ENCODE assay signal across 8 cellular contexts in the genomic region with DNA sequence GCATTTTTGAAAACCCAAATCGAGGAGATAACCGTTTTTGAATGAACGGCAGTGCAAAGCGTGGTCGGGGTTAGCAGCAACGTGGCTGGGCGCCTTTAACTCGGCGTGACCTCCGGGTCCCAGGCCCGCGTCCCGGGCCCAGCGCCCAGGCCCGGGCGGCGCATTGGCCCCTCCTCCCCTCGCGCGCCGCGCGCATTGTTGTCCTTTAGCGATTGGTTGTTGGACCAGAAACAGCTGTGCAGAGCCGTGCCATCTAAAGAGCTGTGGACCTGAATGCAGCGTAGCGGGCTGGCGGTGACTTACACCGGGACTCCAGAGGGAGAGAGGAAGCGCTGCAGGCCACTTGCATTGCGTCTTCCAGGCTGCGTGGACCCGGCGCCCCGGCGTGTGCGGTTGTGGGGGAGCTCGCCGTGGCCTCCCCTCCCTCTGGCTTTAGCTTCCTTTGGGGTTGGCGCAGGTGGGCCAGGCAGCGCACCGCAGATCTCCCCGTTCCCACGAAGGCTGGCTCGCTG. TPM values are rescaled to one million over a fixed set of nuclear protein-coding genes. Genes with fewer than 3 reads are reported as not detected.
A peak's percentile ranks its signal among the peaks of the same experiment; 100 is the strongest.
DNase-seq lines count a peak whose midpoint lies in the region; ATAC-seq and TF ChIP-seq lines count a peak whose summit lies in the region.

A gene with protein sequence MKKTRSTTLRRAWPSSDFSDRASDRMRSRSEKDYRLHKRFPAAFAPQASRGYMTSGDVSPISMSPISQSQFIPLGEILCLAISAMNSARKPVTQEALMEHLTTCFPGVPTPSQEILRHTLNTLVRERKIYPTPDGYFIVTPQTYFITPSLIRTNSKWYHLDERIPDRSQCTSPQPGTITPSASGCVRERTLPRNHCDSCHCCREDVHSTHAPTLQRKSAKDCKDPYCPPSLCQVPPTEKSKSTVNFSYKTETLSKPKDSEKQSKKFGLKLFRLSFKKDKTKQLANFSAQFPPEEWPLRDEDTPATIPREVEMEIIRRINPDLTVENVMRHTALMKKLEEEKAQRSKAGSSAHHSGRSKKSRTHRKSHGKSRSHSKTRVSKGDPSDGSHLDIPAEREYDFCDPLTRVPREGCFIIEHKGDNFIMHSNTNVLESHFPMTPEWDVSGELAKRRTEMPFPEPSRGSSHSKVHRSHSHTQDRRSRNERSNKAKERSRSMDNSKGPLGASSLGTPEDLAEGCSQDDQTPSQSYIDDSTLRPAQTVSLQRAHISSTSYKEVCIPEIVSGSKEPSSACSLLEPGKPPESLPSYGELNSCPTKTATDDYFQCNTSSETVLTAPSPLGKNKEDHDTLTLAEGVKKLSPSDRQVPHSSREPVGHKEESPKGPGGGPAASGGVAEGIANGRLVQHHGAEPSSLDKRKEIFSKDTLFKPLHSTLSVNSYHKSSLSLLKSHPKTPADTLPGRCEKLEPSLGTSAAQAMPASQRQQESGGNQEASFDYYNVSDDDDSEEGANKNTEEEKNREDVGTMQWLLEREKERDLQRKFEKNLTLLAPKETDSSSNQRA (N-terminal part only) (plus strand): TSS at position 227 of the 512 bp plus-strand sequence. CDS start 1,484 bp downstream, outside the sequence.

- 0 to 2% methylated on average over 36 to 42 of the region's 45 CpGs for WGBS in mesodermal cell (ENCODE audit: insufficient coverage in 2 of 2), 2 experiments

- H3K27me3 ChIP-seq in thoracic aorta (replicated peaks; ENCODE audit: insufficient read depth): no peaks in the 10 kb centered on the region

- H3K4me3 ChIP-seq in epithelial cell of proximal tubule (ENCODE audit: low read depth, low read length) (peak within 1 kb of the TSS; percentile 67), mesodermal cell (ENCODE audit: extremely low read depth, insufficient read depth, low read length, poor library complexity, severe bottlenecking) (peak within 1 kb of the TSS; percentile 60), thoracic aorta (peak within 1 kb of the TSS; percentile 89)

- DNase-seq in Ammon's horn (ENCODE audit: low spot score): peak; percentile 92
- peak; percentile 49 for DNase-seq in HuH-7 (ENCODE audit: low spot score)
- peak; percentile 58 for DNase-seq in SKM-1 treated with dmso at 0.1 percent for 144 hours (lab: John Stamatoyannopoulos, UW; ENCODE audit: unreplicated experiment)
- peak; percentile 22 for DNase-seq in epithelial cell of proximal tubule (ENCODE audit: low read depth)
- DNase-seq in thoracic aorta (ENCODE audit: low spot score): peak; percentile 48

- no peak for TF ChIP-seq CTCF in epithelial cell of proximal tubule (conservative IDR thresholded peaks at IDR 0.05; ENCODE audit: low read depth, low read length)
- no peak for TF ChIP-seq CTCF in thoracic aorta (IDR thresholded peaks at IDR 0.05)

- H3K9me3 ChIP-seq in mesodermal cell (ENCODE audit: control insufficient read depth, low read length): no peaks in the 10 kb centered on the region
- H3K9me3 ChIP-seq in thoracic aorta: peaks cover under 1% of the 10 kb centered on the region

- H3K27ac ChIP-seq in mesodermal cell (ENCODE audit: low read depth, low read length, severe bottlenecking): peak within 1 kb of the TSS; percentile 58
- H3K27ac ChIP-seq in thoracic aorta: peak within 1 kb of the TSS; percentile 68 to 77

- H3K4me1 ChIP-seq in mesodermal cell (ENCODE audit: control insufficient read depth, insufficient read depth, low read length, poor library complexity, severe bottlenecking) (no peaks in the 10 kb centered on the region), thoracic aorta (ENCODE audit: control insufficient read depth in 1 of 2, low read depth in 2 of 2) (peaks cover 3 to 5% of the 10 kb centered on the region in 2 donors)

- no peaks in the 10 kb centered on the region for H3K36me3 ChIP-seq in mesodermal cell (ENCODE audit: control insufficient read depth, insufficient read depth, low read length)
- H3K36me3 ChIP-seq in thoracic aorta: no peaks in the 10 kb centered on the region

- ATAC-seq in thoracic aorta (ENCODE audit: insufficient number of reproducible peaks, low FRiP score, low read depth) (no peak), GM19328 (IDR thresholded peaks at IDR 0.05; ENCODE audit: unreplicated experiment) (no peak), HG03460 (IDR thresholded peaks at IDR 0.05; ENCODE audit: unreplicated experiment) (no peak)

RNA-seq across cellular contexts. Expression of the gene that starts here (rescaled TPM):
- total RNA-seq in epithelial cell of proximal tubule: 2.3 and 4.3 TPM in 2 replicates
- 7.0 TPM for polyA plus RNA-seq in mesodermal cell (2013, experiment 1 of 2)
- polyA plus RNA-seq in mesodermal cell (2013, experiment 2 of 2): 4.1 TPM
- total RNA-seq in thoracic aorta: 10 to 100 TPM in 1 of 2 donors, 1 to 10 TPM in 1; 5.9 to 20.2 TPM

Comparison
In these comparisons a context has a peak if more than half of its experiments do, and no peak if none do; other contexts are left out.
1. DNase-seq: peak in every context shown above with its lines; median percentile 92 in Ammon's horn; 58 in SKM-1 treated with dmso at 0.1 percent for 144 hours; 49 in HuH-7; 48 in thoracic aorta; 22 in epithelial cell of proximal tubule.